ENCODE assay signal across 24 cellular contexts in the genomic region with DNA sequence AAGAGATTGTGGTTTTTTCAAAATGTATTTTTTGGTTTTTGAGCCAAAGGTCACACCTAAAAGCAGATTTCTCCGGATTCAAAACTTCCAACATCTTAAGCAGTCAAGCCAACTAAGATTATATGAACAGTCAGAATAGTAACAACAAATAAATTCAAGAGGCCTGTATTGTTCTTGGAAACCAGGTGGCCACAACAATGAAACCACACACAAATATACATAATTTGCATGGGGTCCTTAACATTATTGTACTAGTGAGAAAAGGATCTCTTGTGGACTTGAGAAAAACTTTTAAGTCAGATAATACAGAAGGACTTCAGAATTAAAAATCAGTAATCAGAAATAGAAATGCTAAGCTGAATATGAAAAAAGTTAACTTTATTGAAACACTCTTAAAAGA. TPM values are rescaled to one million over a fixed set of nuclear protein-coding genes. Genes with fewer than 3 reads are reported as not detected.
DNase-seq lines count a peak whose midpoint lies in the region; ATAC-seq and TF ChIP-seq lines count a peak whose summit lies in the region.
"Had no signal": no experiment of that assay in that cellular context is flagged by ENCODE, and none has a peak within 500 bp of the region (broad histone marks: within the 10 kb centered on the region; RNA-seq: fewer than 3 reads in every experiment).

No MANE protein-coding gene starts in this region.

- H3K4me1 ChIP-seq in MM.1S (ENCODE audit: low read length) (no peaks in the 10 kb centered on the region; the same call in 1 of the 2 replicates), iPS-18a (ENCODE audit: control insufficient read depth, low read depth, low read length) (peaks cover 3% of the 10 kb centered on the region)
- no peaks in the 10 kb centered on the region for H3K4me1 ChIP-seq in effector memory CD4-positive, alpha-beta T cell (ENCODE audit: control insufficient read depth, insufficient read depth, low read length, poor library complexity, severe bottlenecking)
- H3K4me1 ChIP-seq: Peyer's patch had no signal

- no peaks in the 10 kb centered on the region for H3F3A ChIP-seq in MM.1S (ENCODE audit: insufficient read depth, low read length)

- intact Hi-C loops in activated CD8-positive, alpha-beta T cell treated with anti-CD3 and anti-CD28 coated beads for 36 hours (cut with micrococcal nuclease) = no loop called here

- no peaks in the 10 kb centered on the region for H3K27me3 Mint-ChIP-seq in activated CD8-positive, alpha-beta T cell treated with anti-CD3 and anti-CD28 coated beads for 36 hours
- no peaks in the 10 kb centered on the region for H3K27me3 Mint-ChIP-seq in activated CD8-positive, alpha-beta T cell treated with anti-CD3 and anti-CD28 coated beads, Interleukin-2, amount 10 ng/mL, durations not matched to agents 7 days and 5 days (ENCODE audit: low read depth)
- H3K27me3 Mint-ChIP-seq in activated naive CD4-positive, alpha-beta T cell treated with anti-CD3 and anti-CD28 coated beads, Interleukin-2, amount 10 ng/mL, durations not matched to agents 7 days and 5 days = no peaks in the 10 kb centered on the region
- H3K27me3 Mint-ChIP-seq: B cell had no signal

- no peak overlapping the region for H3K4me3 Mint-ChIP-seq in activated CD8-positive, alpha-beta T cell treated with anti-CD3 and anti-CD28 coated beads for 36 hours
- H3K4me3 Mint-ChIP-seq in activated CD8-positive, alpha-beta T cell treated with anti-CD3 and anti-CD28 coated beads, Interleukin-2, amount 10 ng/mL, durations not matched to agents 7 days and 5 days = no peak overlapping the region
- H3K4me3 Mint-ChIP-seq in activated naive CD4-positive, alpha-beta T cell treated with anti-CD3 and anti-CD28 coated beads, Interleukin-2, amount 10 ng/mL, durations not matched to agents 7 days and 5 days = no peak overlapping the region
- H3K4me3 Mint-ChIP-seq: B cell, H9 had no signal

- H3K36me3 Mint-ChIP-seq in activated CD8-positive, alpha-beta T cell treated with anti-CD3 and anti-CD28 coated beads for 36 hours (ENCODE audit: low read depth) = peaks cover 19% of the 10 kb centered on the region
- H3K36me3 Mint-ChIP-seq in activated CD8-positive, alpha-beta T cell treated with anti-CD3 and anti-CD28 coated beads, Interleukin-2, amount 10 ng/mL, durations not matched to agents 7 days and 5 days (ENCODE audit: low read depth) = peaks cover 19% of the 10 kb centered on the region
- H3K36me3 Mint-ChIP-seq in activated naive CD4-positive, alpha-beta T cell treated with anti-CD3 and anti-CD28 coated beads, Interleukin-2, amount 10 ng/mL, durations not matched to agents 7 days and 5 days = peaks cover 24% of the 10 kb centered on the region

- H3K4me2 ChIP-seq in MM.1S (ENCODE audit: low read depth, low read length) = no peak overlapping the region
- H3K4me2 ChIP-seq: KMS-11 had no signal

- no peaks in the 10 kb centered on the region for H3K27me3 ChIP-seq in MM.1S (replicated peaks; ENCODE audit: insufficient read depth, low read length)
- H3K27me3 ChIP-seq in iPS-18a (ENCODE audit: control insufficient read depth, insufficient read depth, low read length) = no peaks in the 10 kb centered on the region
- H3K27me3 ChIP-seq in effector memory CD4-positive, alpha-beta T cell (replicated peaks; ENCODE audit: control insufficient read depth, insufficient read depth, low read length, poor library complexity, severe bottlenecking) = no peaks in the 10 kb centered on the region
- H3K27me3 ChIP-seq: Peyer's patch had no signal

- H3K36me3 ChIP-seq in MM.1S (replicated peaks; ENCODE audit: insufficient read depth, low read length) = no peaks in the 10 kb centered on the region
- H3K36me3 ChIP-seq in iPS-18a (ENCODE audit: control insufficient read depth, low read depth, low read length) = peaks cover 3% of the 10 kb centered on the region
- H3K36me3 ChIP-seq in effector memory CD4-positive, alpha-beta T cell (ENCODE audit: control insufficient read depth, insufficient read depth, low read length) = peaks cover 11% of the 10 kb centered on the region

- no peaks in the 10 kb centered on the region for H3K9me3 Mint-ChIP-seq in activated CD8-positive, alpha-beta T cell treated with anti-CD3 and anti-CD28 coated beads for 36 hours
- no peaks in the 10 kb centered on the region for H3K9me3 Mint-ChIP-seq in activated CD8-positive, alpha-beta T cell treated with anti-CD3 and anti-CD28 coated beads, Interleukin-2, amount 10 ng/mL, durations not matched to agents 7 days and 5 days (ENCODE audit: insufficient read depth)
- H3K9me3 Mint-ChIP-seq in activated naive CD4-positive, alpha-beta T cell treated with anti-CD3 and anti-CD28 coated beads, Interleukin-2, amount 10 ng/mL, durations not matched to agents 7 days and 5 days = no peaks in the 10 kb centered on the region
- H3K9me3 Mint-ChIP-seq: H9 had no signal

- peaks cover 41% of the 10 kb centered on the region for H3K79me2 ChIP-seq in MM.1S (ENCODE audit: low read length)

- POLR2A ChIA-PET in activated CD8-positive, alpha-beta T cell treated with anti-CD3 and anti-CD28 coated beads for 36 hours (lab: Charles Lee) = no interaction called here
- POLR2A ChIA-PET in activated CD8-positive, alpha-beta T cell treated with anti-CD3 and anti-CD28 coated beads, Interleukin-2, amount 10 ng/mL, durations not matched to agents 7 days and 5 days (lab: Charles Lee) = no interaction called here

- H3K9me2 ChIP-seq in MM.1S (replicated peaks; ENCODE audit: insufficient read depth, low read length) = no peaks in the 10 kb centered on the region

- peaks cover 30% of the 10 kb centered on the region for H3K4me1 Mint-ChIP-seq in activated CD8-positive, alpha-beta T cell treated with anti-CD3 and anti-CD28 coated beads for 36 hours (ENCODE audit: low read depth)
- H3K4me1 Mint-ChIP-seq in activated CD8-positive, alpha-beta T cell treated with anti-CD3 and anti-CD28 coated beads, Interleukin-2, amount 10 ng/mL, durations not matched to agents 7 days and 5 days (ENCODE audit: low read depth) = peaks cover 8% of the 10 kb centered on the region
- H3K4me1 Mint-ChIP-seq in activated naive CD4-positive, alpha-beta T cell treated with anti-CD3 and anti-CD28 coated beads, Interleukin-2, amount 10 ng/mL, durations not matched to agents 7 days and 5 days = peaks cover 10% of the 10 kb centered on the region

- no peak overlapping the region for H3K9ac ChIP-seq in MM.1S (ENCODE audit: low read length)
- H3K9ac ChIP-seq in iPS-18a (ENCODE audit: low read length) = peak overlapping the region; percentile 22
- H3K9ac ChIP-seq: KMS-11 had no signal

- peak overlapping the region; percentile 0 for H3K27ac Mint-ChIP-seq in activated CD8-positive, alpha-beta T cell treated with anti-CD3 and anti-CD28 coated beads for 36 hours
- H3K27ac Mint-ChIP-seq in activated CD8-positive, alpha-beta T cell treated with anti-CD3 and anti-CD28 coated beads, Interleukin-2, amount 10 ng/mL, durations not matched to agents 7 days and 5 days = no peak overlapping the region
- no peak overlapping the region for H3K27ac Mint-ChIP-seq in activated naive CD4-positive, alpha-beta T cell treated with anti-CD3 and anti-CD28 coated beads, Interleukin-2, amount 10 ng/mL, durations not matched to agents 7 days and 5 days
- H3K27ac Mint-ChIP-seq: B cell, H9 had no signal

- H2AFZ ChIP-seq in MM.1S (ENCODE audit: low read length) = no peak overlapping the region

- no peak for DNase-seq in activated CD8-positive, alpha-beta T cell treated with anti-CD3 and anti-CD28 coated beads for 36 hours
- no peak for DNase-seq in activated CD8-positive, alpha-beta T cell treated with anti-CD3 and anti-CD28 coated beads, Interleukin-2, amount 10 ng/mL, durations not matched to agents 7 days and 5 days
- DNase-seq in MM.1S (peak; percentile 19), GF-D8 (lab: John Stamatoyannopoulos, UW) (no peak)
- DNase-seq in effector memory CD4-positive, alpha-beta T cell = no peak
- no peak for DNase-seq in activated naive CD4-positive, alpha-beta T cell treated with anti-CD3 and anti-CD28 coated beads, Interleukin-2, amount 10 ng/mL, durations not matched to agents 7 days and 5 days
- DNase-seq: H9, IMR-90, NCI-H1092, NCI-H1417 treated with DMSO at 0.1 percent for 48 hours, NCI-H1694 treated with DMSO at 0.1 percent for 48 hours, NCI-H2081, NCI-H2227 treated with DMSO at 0.1 percent for 48 hours, NCI-H510A, NCI-H69, Peyer's patch, SHP77 treated with DMSO at 0.1 percent for 48 hours, T-helper 1 cell had no signal

- no peak for TF ChIP-seq CTCF in activated CD8-positive, alpha-beta T cell treated with anti-CD3 and anti-CD28 coated beads for 36 hours (IDR thresholded peaks at IDR 0.05)
- TF ChIP-seq CTCF in MM.1S (IDR thresholded peaks at IDR 0.05; ENCODE audit: low read length) = no peak

- ATAC-seq in activated CD8-positive, alpha-beta T cell treated with anti-CD3 and anti-CD28 coated beads for 36 hours = no peak
- no peak for ATAC-seq in activated CD8-positive, alpha-beta T cell treated with anti-CD3 and anti-CD28 coated beads, Interleukin-2, amount 10 ng/mL, durations not matched to agents 7 days and 5 days
- ATAC-seq in GM18867 (IDR thresholded peaks at IDR 0.05; ENCODE audit: unreplicated experiment) = peak; percentile 73

- H3K27ac ChIP-seq in MM.1S (ENCODE audit: low read length) = no peak overlapping the region
- no peak overlapping the region for H3K27ac ChIP-seq in iPS-18a (ENCODE audit: low read length)
- H3K27ac ChIP-seq in effector memory CD4-positive, alpha-beta T cell (ENCODE audit: insufficient read depth, low read length, poor library complexity, severe bottlenecking) = no peak overlapping the region
- H3K27ac ChIP-seq: 22Rv1, C4-2B, KMS-11, Peyer's patch had no signal

- no peak overlapping the region for H3K4me3 ChIP-seq in MM.1S (ENCODE audit: low read length)
- no peak overlapping the region for H3K4me3 ChIP-seq in iPS-18a (ENCODE audit: low read length)
- no peak overlapping the region for H3K4me3 ChIP-seq in effector memory CD4-positive, alpha-beta T cell (ENCODE audit: insufficient read depth, low read depth, low read length, poor library complexity, severe bottlenecking)
- H3K4me3 ChIP-seq: Peyer's patch had no signal

- no peaks in the 10 kb centered on the region for H3K9me3 ChIP-seq in MM.1S (replicated peaks; ENCODE audit: insufficient read depth, low read length)
- no peaks in the 10 kb centered on the region for H3K9me3 ChIP-seq in iPS-18a (ENCODE audit: control insufficient read depth, low read depth, low read length)
- no peaks in the 10 kb centered on the region for H3K9me3 ChIP-seq in effector memory CD4-positive, alpha-beta T cell (ENCODE audit: control insufficient read depth, low read length)
- H3K9me3 ChIP-seq: Peyer's patch had no signal

- CTCF ChIA-PET in activated CD8-positive, alpha-beta T cell treated with anti-CD3 and anti-CD28 coated beads for 36 hours (lab: Charles Lee) = interaction anchor here (1.4 kb wide), 1 partner anchor 31 kb away, joined by 3 read pairs; no protein-coding TSS in a partner anchor
- CTCF ChIA-PET in activated CD8-positive, alpha-beta T cell treated with anti-CD3 and anti-CD28 coated beads, Interleukin-2, amount 10 ng/mL, durations not matched to agents 7 days and 5 days (lab: Charles Lee) = interaction anchor here (1.4 kb wide), 1 partner anchor 31 kb away, joined by 3 read pairs; no protein-coding TSS in a partner anchor
- CTCF ChIA-PET in activated naive CD4-positive, alpha-beta T cell treated with anti-CD3 and anti-CD28 coated beads, Interleukin-2, amount 10 ng/mL, durations not matched to agents 7 days and 5 days (lab: Charles Lee) = no interaction called here

- H4K20me1 ChIP-seq in MM.1S (ENCODE audit: insufficient read depth, low read length) = no peaks in the 10 kb centered on the region

RNA-seq across cellular contexts. Expression of gene NOL7, which starts 40.6 kb away (rescaled TPM):
- 10 to 100 TPM; 95.2 to 95.8 TPM for total RNA-seq in activated CD8-positive, alpha-beta T cell treated with anti-CD3 and anti-CD28 coated beads for 36 hours
- 10 to 100 TPM; 67.3 to 71.6 TPM for total RNA-seq in activated CD8-positive, alpha-beta T cell treated with anti-CD3 and anti-CD28 coated beads, Interleukin-2, amount 10 ng/mL, durations not matched to agents 7 days and 5 days

RNA-seq across cellular contexts. Expression of gene RANBP9, which starts 55.9 kb away (rescaled TPM):
- total RNA-seq in activated CD8-positive, alpha-beta T cell treated with anti-CD3 and anti-CD28 coated beads for 36 hours = 10 to 100 TPM; 53.3 to 56.2 TPM
- total RNA-seq in activated CD8-positive, alpha-beta T cell treated with anti-CD3 and anti-CD28 coated beads, Interleukin-2, amount 10 ng/mL, durations not matched to agents 7 days and 5 days = 10 to 100 TPM; 50.0 to 53.4 TPM
